Comparison of ENCODE assay signal across 1 cellular context in the genomic region with DNA sequence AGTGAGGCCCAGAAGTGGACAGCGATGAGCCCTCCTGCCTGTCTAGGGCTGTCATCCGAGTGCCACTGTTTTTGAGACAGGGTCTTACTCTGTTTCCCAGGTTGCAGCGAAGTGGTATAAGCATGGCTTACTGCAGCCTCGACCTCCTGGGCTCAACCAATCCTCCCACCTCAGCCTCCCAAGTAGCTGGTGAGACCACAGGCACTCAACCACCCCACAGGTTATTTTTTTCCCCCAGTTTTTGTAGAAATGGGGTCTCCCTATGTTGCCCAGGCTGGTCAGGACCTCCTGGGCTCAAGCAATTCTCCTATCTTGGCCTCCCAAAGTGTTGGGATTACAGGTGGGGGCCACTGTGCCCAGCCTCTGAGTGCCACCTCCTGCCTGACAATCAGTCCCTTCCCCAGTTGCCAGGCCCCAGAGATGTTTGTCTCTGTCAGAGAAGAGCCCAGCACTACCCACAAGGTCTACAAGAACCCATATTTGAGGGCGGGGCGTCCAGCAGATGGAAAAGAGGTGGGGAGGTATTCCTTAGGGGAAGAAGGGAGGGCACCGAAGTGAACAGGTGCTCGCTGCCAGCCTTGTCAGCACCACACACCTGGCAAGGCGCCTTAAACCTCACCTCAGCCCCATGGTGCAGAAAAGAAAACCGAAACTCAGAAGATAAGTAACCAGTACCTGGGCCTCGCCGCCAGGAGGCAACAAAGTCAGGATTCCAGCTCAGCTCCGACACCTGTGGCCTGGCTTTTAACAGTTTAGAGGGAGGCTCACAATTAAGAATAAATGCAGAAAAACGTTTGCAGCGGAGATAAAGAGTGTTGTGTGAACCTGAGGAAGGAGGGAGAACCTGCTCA.
TF ChIP-seq lines count a peak whose summit lies in the region.

No MANE protein-coding gene starts in this region.

TF ChIP-seq in HepG2, 621 proteins besides CTCF, POLR2A, EP300 and RAD21 (continued from another document):
- TF ChIP-seq, protein P1, sequence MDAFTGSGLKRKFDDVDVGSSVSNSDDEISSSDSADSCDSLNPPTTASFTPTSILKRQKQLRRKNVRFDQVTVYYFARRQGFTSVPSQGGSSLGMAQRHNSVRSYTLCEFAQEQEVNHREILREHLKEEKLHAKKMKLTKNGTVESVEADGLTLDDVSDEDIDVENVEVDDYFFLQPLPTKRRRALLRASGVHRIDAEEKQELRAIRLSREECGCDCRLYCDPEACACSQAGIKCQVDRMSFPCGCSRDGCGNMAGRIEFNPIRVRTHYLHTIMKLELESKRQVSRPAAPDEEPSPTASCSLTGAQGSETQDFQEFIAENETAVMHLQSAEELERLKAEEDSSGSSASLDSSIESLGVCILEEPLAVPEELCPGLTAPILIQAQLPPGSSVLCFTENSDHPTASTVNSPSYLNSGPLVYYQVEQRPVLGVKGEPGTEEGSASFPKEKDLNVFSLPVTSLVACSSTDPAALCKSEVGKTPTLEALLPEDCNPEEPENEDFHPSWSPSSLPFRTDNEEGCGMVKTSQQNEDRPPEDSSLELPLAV (CRISPR knock-in tag; conservative IDR thresholded peaks at IDR 0.05; ENCODE audit: low read depth) = no peak
- 0 out of 2 replicates have a peak, but pooled peaks have one; percentile 38 for TF ChIP-seq KDM5B (CRISPR knock-in tag; IDR thresholded peaks at IDR 0.05; ENCODE audit: borderline replicate concordance)
- TF ChIP-seq, protein P2, sequence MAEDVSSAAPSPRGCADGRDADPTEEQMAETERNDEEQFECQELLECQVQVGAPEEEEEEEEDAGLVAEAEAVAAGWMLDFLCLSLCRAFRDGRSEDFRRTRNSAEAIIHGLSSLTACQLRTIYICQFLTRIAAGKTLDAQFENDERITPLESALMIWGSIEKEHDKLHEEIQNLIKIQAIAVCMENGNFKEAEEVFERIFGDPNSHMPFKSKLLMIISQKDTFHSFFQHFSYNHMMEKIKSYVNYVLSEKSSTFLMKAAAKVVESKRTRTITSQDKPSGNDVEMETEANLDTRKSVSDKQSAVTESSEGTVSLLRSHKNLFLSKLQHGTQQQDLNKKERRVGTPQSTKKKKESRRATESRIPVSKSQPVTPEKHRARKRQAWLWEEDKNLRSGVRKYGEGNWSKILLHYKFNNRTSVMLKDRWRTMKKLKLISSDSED (CRISPR knock-in tag; IDR thresholded peaks at IDR 0.05) = no peak
- TF ChIP-seq ZNF350 (CRISPR knock-in tag; IDR thresholded peaks at IDR 0.05; ENCODE audit: borderline replicate concordance, low read depth) = 0 out of 2 replicates have a peak, but pooled peaks have one; percentile 12
- TF ChIP-seq, protein P3, sequence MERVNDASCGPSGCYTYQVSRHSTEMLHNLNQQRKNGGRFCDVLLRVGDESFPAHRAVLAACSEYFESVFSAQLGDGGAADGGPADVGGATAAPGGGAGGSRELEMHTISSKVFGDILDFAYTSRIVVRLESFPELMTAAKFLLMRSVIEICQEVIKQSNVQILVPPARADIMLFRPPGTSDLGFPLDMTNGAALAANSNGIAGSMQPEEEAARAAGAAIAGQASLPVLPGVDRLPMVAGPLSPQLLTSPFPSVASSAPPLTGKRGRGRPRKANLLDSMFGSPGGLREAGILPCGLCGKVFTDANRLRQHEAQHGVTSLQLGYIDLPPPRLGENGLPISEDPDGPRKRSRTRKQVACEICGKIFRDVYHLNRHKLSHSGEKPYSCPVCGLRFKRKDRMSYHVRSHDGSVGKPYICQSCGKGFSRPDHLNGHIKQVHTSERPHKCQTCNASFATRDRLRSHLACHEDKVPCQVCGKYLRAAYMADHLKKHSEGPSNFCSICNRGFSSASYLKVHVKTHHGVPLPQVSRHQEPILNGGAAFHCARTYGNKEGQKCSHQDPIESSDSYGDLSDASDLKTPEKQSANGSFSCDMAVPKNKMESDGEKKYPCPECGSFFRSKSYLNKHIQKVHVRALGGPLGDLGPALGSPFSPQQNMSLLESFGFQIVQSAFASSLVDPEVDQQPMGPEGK (CRISPR knock-in tag; IDR thresholded peaks at IDR 0.05) = no peak
- TF ChIP-seq, protein P4, sequence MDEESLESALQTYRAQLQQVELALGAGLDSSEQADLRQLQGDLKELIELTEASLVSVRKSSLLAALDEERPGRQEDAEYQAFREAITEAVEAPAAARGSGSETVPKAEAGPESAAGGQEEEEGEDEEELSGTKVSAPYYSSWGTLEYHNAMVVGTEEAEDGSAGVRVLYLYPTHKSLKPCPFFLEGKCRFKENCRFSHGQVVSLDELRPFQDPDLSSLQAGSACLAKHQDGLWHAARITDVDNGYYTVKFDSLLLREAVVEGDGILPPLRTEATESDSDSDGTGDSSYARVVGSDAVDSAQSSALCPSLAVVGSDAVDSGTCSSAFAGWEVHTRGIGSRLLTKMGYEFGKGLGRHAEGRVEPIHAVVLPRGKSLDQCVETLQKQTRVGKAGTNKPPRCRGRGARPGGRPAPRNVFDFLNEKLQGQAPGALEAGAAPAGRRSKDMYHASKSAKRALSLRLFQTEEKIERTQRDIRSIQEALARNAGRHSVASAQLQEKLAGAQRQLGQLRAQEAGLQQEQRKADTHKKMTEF (CRISPR knock-in tag; IDR thresholded peaks at IDR 0.05) = 0 out of 2 replicates have a peak, but pooled peaks have one; percentile 20
- TF ChIP-seq ERF (CRISPR knock-in tag; IDR thresholded peaks at IDR 0.05) = 0 out of 2 replicates have a peak, but pooled peaks have one; percentile 44
- TF ChIP-seq SMC3 (IDR thresholded peaks at IDR 0.05; ENCODE audit: low read length) = peak; percentile 70
- 0 out of 2 replicates have a peak, but pooled peaks have one; percentile 37 for TF ChIP-seq PHF8 (CRISPR knock-in tag; IDR thresholded peaks at IDR 0.05)
- TF ChIP-seq ZMYM3 (CRISPR knock-in tag; IDR thresholded peaks at IDR 0.05) = peak; percentile 57; the same call in 1 of the 2 replicates
- TF ChIP-seq FOSL2 (CRISPR knock-in tag; IDR thresholded peaks at IDR 0.05) = 0 out of 2 replicates have a peak, but pooled peaks have one; percentile 10
- no peak for TF ChIP-seq MAZ (IDR thresholded peaks at IDR 0.05; ENCODE audit: borderline replicate concordance, low read depth, low read length)
- 0 out of 2 replicates have a peak, but pooled peaks have one; percentile 42 for TF ChIP-seq MAZ (CRISPR knock-in tag; IDR thresholded peaks at IDR 0.05; ENCODE audit: low read depth)
- no peak for TF ChIP-seq ZBTB38 (CRISPR knock-in tag; IDR thresholded peaks at IDR 0.05)
- TF ChIP-seq, protein P5, sequence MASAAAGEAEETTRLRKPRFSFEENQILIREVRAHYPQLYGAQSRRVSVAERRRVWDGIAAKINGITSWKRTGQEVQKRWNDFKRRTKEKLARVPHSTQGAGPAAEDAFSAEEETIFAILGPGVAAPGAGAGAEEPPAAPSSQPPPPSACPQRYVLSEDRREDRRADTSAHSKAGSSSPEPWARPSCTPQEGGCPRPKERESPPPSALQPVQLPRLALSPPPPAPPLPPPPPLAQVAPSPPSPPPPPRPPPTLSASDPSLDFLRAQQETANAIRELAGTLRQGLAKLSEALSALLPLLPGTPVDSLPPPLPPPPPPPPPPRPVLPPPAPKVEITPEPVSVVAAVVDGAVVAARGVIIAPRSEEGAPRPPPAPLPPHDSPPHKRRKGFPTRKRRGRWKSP (CRISPR knock-in tag; IDR thresholded peaks at IDR 0.05) = no peak
- peak; percentile 57 for TF ChIP-seq STAG1 (CRISPR knock-in tag; IDR thresholded peaks at IDR 0.05)
- TF ChIP-seq, protein P6, sequence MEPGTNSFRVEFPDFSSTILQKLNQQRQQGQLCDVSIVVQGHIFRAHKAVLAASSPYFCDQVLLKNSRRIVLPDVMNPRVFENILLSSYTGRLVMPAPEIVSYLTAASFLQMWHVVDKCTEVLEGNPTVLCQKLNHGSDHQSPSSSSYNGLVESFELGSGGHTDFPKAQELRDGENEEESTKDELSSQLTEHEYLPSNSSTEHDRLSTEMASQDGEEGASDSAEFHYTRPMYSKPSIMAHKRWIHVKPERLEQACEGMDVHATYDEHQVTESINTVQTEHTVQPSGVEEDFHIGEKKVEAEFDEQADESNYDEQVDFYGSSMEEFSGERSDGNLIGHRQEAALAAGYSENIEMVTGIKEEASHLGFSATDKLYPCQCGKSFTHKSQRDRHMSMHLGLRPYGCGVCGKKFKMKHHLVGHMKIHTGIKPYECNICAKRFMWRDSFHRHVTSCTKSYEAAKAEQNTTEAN (CRISPR knock-in tag; conservative IDR thresholded peaks at IDR 0.05) = no peak
- TF ChIP-seq ZFX (CRISPR knock-in tag; IDR thresholded peaks at IDR 0.05; ENCODE audit: low read depth) = peak; percentile 45; the same call in 1 of the 2 replicates
- no peak for TF ChIP-seq ZNF562 (CRISPR knock-in tag; IDR thresholded peaks at IDR 0.05; ENCODE audit: borderline replicate concordance)
- TF ChIP-seq IRF2 (CRISPR knock-in tag; IDR thresholded peaks at IDR 0.05) = peak; percentile 80
- peak; percentile 88 for TF ChIP-seq XRCC5 (optimal IDR thresholded peaks at IDR 0.05; ENCODE audit: low read length)
- peak; percentile 35; the same call in 1 of the 2 replicates for TF ChIP-seq KAT8 (CRISPR knock-in tag; IDR thresholded peaks at IDR 0.05)
- 0 out of 2 replicates have a peak, but pooled peaks have one; percentile 25 for TF ChIP-seq KDM2A (CRISPR knock-in tag; IDR thresholded peaks at IDR 0.05; ENCODE audit: borderline replicate concordance, low read depth)
- TF ChIP-seq ZNF615 (CRISPR knock-in tag; IDR thresholded peaks at IDR 0.05; ENCODE audit: borderline replicate concordance) = no peak
- TF ChIP-seq, protein P7, sequence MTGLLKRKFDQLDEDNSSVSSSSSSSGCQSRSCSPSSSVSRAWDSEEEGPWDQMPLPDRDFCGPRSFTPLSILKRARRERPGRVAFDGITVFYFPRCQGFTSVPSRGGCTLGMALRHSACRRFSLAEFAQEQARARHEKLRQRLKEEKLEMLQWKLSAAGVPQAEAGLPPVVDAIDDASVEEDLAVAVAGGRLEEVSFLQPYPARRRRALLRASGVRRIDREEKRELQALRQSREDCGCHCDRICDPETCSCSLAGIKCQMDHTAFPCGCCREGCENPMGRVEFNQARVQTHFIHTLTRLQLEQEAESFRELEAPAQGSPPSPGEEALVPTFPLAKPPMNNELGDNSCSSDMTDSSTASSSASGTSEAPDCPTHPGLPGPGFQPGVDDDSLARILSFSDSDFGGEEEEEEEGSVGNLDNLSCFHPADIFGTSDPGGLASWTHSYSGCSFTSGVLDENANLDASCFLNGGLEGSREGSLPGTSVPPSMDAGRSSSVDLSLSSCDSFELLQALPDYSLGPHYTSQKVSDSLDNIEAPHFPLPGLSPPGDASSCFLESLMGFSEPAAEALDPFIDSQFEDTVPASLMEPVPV (CRISPR knock-in tag; IDR thresholded peaks at IDR 0.05) = no peak
